ENCODE assay signal across 1 cellular context in genomic region chr18:3147935-3148554, GRCh38.
TF ChIP-seq lines count a peak whose summit lies in the region.

No MANE protein-coding gene starts in this region.

TF ChIP-seq in K562, 482 proteins besides CTCF, POLR2A, EP300 and RAD21 (continued from another document and continues in another):
- TF ChIP-seq AFF4 (CRISPR knock-in tag; IDR thresholded peaks at IDR 0.05) (no peak), KLF6 (CRISPR knock-in tag; IDR thresholded peaks at IDR 0.05; ENCODE audit: borderline replicate concordance) (no peak), EP400 (IDR thresholded peaks at IDR 0.05) (no peak), MYC (IDR thresholded peaks at IDR 0.05; ENCODE audit: low read depth, low read length) (no peak), MYC (CRISPR knock-in tag; IDR thresholded peaks at IDR 0.05; ENCODE audit: borderline replicate concordance, low read depth) (no peak), THAP7 (CRISPR knock-in tag; IDR thresholded peaks at IDR 0.05) (no peak), SP1 (CRISPR knock-in tag; IDR thresholded peaks at IDR 0.05) (no peak), OTX1 (CRISPR knock-in tag; IDR thresholded peaks at IDR 0.05) (no peak), GATAD2A (IDR thresholded peaks at IDR 0.05) (no peak), ZNF23 (CRISPR knock-in tag; IDR thresholded peaks at IDR 0.05) (no peak), FIP1L1 (IDR thresholded peaks at IDR 0.05; ENCODE audit: low read depth, low read length, poor library complexity, severe bottlenecking) (no peak), HNRNPH1 (optimal IDR thresholded peaks at IDR 0.05; ENCODE audit: low read depth, low read length) (no peak), RBM14 (IDR thresholded peaks at IDR 0.05; ENCODE audit: borderline replicate concordance, insufficient read depth, low read depth, low read length) (no peak), FOXP1 (CRISPR knock-in tag; IDR thresholded peaks at IDR 0.05) (no peak), JUNB (CRISPR knock-in tag; conservative IDR thresholded peaks at IDR 0.05) (no peak), FOXO4 (CRISPR knock-in tag; IDR thresholded peaks at IDR 0.05) (no peak), SMAD4 (CRISPR knock-in tag; conservative IDR thresholded peaks at IDR 0.05) (no peak), HDAC6 (IDR thresholded peaks at IDR 0.05; ENCODE audit: low read depth, low read length) (no peak), ZNF740 (CRISPR knock-in tag; IDR thresholded peaks at IDR 0.05) (no peak), ZNF740 (tag; IDR thresholded peaks at IDR 0.05) (no peak), ZBTB8A (IDR thresholded peaks at IDR 0.05; ENCODE audit: partially characterized antibody) (no peak), MYBL2 (IDR thresholded peaks at IDR 0.05; ENCODE audit: low read depth) (no peak), MYBL2 (CRISPR knock-in tag; IDR thresholded peaks at IDR 0.05; ENCODE audit: borderline replicate concordance) (no peak), CHD7 (IDR thresholded peaks at IDR 0.05; ENCODE audit: low read depth, low read length) (no peak), RBFOX2 (IDR thresholded peaks at IDR 0.05; ENCODE audit: low read depth, low read length) (no peak), NR0B1 (IDR thresholded peaks at IDR 0.05; ENCODE audit: partially characterized antibody) (no peak), HMG20A (CRISPR knock-in tag; conservative IDR thresholded peaks at IDR 0.05) (no peak), RBM34 (IDR thresholded peaks at IDR 0.05; ENCODE audit: borderline replicate concordance, insufficient read depth, low read length) (no peak), C11orf30 (IDR thresholded peaks at IDR 0.05; ENCODE audit: low read depth) (peak; percentile 91), YY1 (IDR thresholded peaks at IDR 0.05; ENCODE audit: borderline replicate concordance in 1 of 3, control insufficient read depth in 1 of 3, extremely low read depth in 1 of 3, insufficient read depth in 3 of 3, insufficient read length in 1 of 3, insufficient replicate concordance in 2 of 3, low read depth in 1 of 3, low read length in 2 of 3) (no peak), NFE2L1 (tag; IDR thresholded peaks at IDR 0.05; ENCODE audit: borderline replicate concordance, low read depth) (no peak), MAFF (IDR thresholded peaks at IDR 0.05; ENCODE audit: low read length) (peak; percentile 63), PRPF4 (IDR thresholded peaks at IDR 0.05; ENCODE audit: insufficient read depth, low read depth, low read length, poor library complexity, severe bottlenecking) (no peak), ZNF133 (CRISPR knock-in tag; IDR thresholded peaks at IDR 0.05) (no peak), ZNF398 (CRISPR knock-in tag; IDR thresholded peaks at IDR 0.05) (no peak)
